In the genomic region with DNA sequence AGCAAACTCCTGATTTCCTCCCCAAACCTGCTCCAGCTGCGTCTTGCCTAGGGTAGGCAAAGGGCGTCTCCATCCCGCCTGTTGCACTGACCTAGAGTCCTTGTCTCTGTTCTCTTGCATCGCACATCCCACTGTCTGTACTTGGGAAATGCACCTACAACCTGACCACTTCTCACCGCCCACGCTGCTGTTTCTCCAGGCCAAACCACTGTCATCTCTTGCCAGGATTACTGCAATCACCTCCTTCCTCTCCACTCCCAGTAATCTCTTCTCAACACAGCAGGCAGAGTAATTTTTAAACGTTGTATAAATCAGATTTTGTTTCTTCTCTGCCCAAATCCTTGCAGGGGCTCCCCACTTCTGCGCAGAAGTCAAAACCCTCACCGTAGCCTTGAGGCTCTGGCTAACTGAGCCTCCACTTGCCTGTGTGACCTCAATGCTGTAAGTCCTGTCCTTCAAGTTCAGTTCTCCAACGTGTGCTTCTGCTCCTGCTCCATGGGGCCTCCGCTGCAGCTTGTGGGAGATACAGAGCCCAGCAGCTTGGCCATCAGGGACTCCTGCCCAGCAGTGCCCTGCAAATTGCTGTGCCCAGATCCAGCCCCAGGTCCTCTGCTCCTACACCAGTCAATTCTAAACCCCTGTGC, we compare ENCODE assay signal across 20 cellular contexts. TPM values are rescaled to one million over a fixed set of nuclear protein-coding genes. Genes with fewer than 3 reads are reported as not detected.
DNase-seq lines count a peak whose midpoint lies in the region; ATAC-seq and TF ChIP-seq lines count a peak whose summit lies in the region.
"Had no signal": no experiment of that assay in that cellular context is flagged by ENCODE, and none has a peak within 500 bp of the region (broad histone marks: within the 10 kb centered on the region; RNA-seq: fewer than 3 reads in every experiment).

No MANE protein-coding gene starts in this region.

- in situ Hi-C loops in T47D (cut with HindIII; ENCODE audit: low pct_unique_long_range_greater_than_20kb, low sequenced_read_pairs) = no loop called here

- H3K27me3 Mint-ChIP-seq in naive thymus-derived CD4-positive, alpha-beta T cell = no peaks in the 10 kb centered on the region
- no peaks in the 10 kb centered on the region for H3K27me3 Mint-ChIP-seq in natural killer cell treated with Interleukin-12 subunit alpha and Interleukin-12 subunit beta and Interleukin-15 and Interleukin-18, amount 100 ng/mL, for 72 hours

- H3K36me3 Mint-ChIP-seq in naive thymus-derived CD4-positive, alpha-beta T cell = no peaks in the 10 kb centered on the region
- H3K36me3 Mint-ChIP-seq in natural killer cell treated with Interleukin-12 subunit alpha and Interleukin-12 subunit beta and Interleukin-15 and Interleukin-18, amount 100 ng/mL, for 72 hours = no peaks in the 10 kb centered on the region
- H3K36me3 Mint-ChIP-seq: naive B cell had no signal

- POLR2A ChIA-PET in naive thymus-derived CD4-positive, alpha-beta T cell (lab: Charles Lee) = interaction anchor here (0.5 to 2.6 kb wide), 5 partner anchors 10 to 95 kb away, joined by 3 to 25 read pairs (median 4); no protein-coding TSS in a partner anchor

- no peaks in the 10 kb centered on the region for H3K27me3 ChIP-seq in naive thymus-derived CD4-positive, alpha-beta T cell (ENCODE audit: control insufficient read depth in 2 of 2, insufficient read depth in 2 of 2, low read length in 2 of 2)
- H3K27me3 ChIP-seq: breast epithelium, esophagus squamous epithelium had no signal

- H3K4me3 Mint-ChIP-seq in naive thymus-derived CD4-positive, alpha-beta T cell = peak overlapping the region in 1 of 10 donors; percentile 6
- no peak overlapping the region for H3K4me3 Mint-ChIP-seq in natural killer cell treated with Interleukin-12 subunit alpha and Interleukin-12 subunit beta and Interleukin-15 and Interleukin-18, amount 100 ng/mL, for 72 hours

- TF ChIP-seq RAD21 in Ishikawa (IDR thresholded peaks at IDR 0.05; ENCODE audit: low read depth) = no peak

- peaks cover 33 to 62% (median 57%) of the 10 kb centered on the region in 7 donors for H3K4me1 Mint-ChIP-seq in naive thymus-derived CD4-positive, alpha-beta T cell
- peaks cover 14 to 39% of the 10 kb centered on the region in 2 donors for H3K4me1 Mint-ChIP-seq in natural killer cell treated with Interleukin-12 subunit alpha and Interleukin-12 subunit beta and Interleukin-15 and Interleukin-18, amount 100 ng/mL, for 72 hours (ENCODE audit: low read depth in 2 of 2)
- H3K4me1 Mint-ChIP-seq: naive B cell had no signal

- H3K9me3 ChIP-seq in naive thymus-derived CD4-positive, alpha-beta T cell (ENCODE audit: control insufficient read depth in 2 of 3, low read length in 3 of 3) = no peaks in the 10 kb centered on the region
- H3K9me3 ChIP-seq: breast epithelium, esophagus squamous epithelium had no signal

- no peak overlapping the region for H3K27ac ChIP-seq in naive thymus-derived CD4-positive, alpha-beta T cell (ENCODE audit: low read depth, low read length)
- H3K27ac ChIP-seq: breast epithelium, C4-2B had no signal

- CTCF ChIA-PET in naive thymus-derived CD4-positive, alpha-beta T cell (lab: Charles Lee) = no interaction called here

- peak overlapping the region in 7 of 9 donors; percentile 0 to 86 (median 72) for H3K27ac Mint-ChIP-seq in naive thymus-derived CD4-positive, alpha-beta T cell
- no peak overlapping the region for H3K27ac Mint-ChIP-seq in natural killer cell treated with Interleukin-12 subunit alpha and Interleukin-12 subunit beta and Interleukin-15 and Interleukin-18, amount 100 ng/mL, for 72 hours
- H3K27ac Mint-ChIP-seq: activated T-helper 2 cell treated with anti-CD3 and anti-CD28 coated beads, Interferon-gamma antibody, Interleukin-2, Interleukin-4, amounts not matched to agents 10 μg/mL and 5 μg/mL and 100 μg/mL, durations not matched to agents 14 hours and 24 hours and 36 hours had no signal

- no peak for ATAC-seq in naive thymus-derived CD4-positive, alpha-beta T cell
- no peak for ATAC-seq in natural killer cell treated with Interleukin-12 subunit alpha and Interleukin-12 subunit beta and Interleukin-15 and Interleukin-18, amount 100 ng/mL, for 72 hours

- H3K4me1 ChIP-seq in naive thymus-derived CD4-positive, alpha-beta T cell (ENCODE audit: control insufficient read depth in 2 of 2, insufficient read depth in 2 of 2, low read length in 2 of 2) = peaks cover 11 to 31% of the 10 kb centered on the region in 2 donors

- TF ChIP-seq EP300 in Ishikawa (IDR thresholded peaks at IDR 0.05; ENCODE audit: borderline replicate concordance) = no peak

- DNase-seq in CD1c-positive myeloid dendritic cell (ENCODE audit: extremely low spot score) (peak; percentile 41), T47D (ENCODE audit: low read depth in 1 of 2, low spot score in 1 of 2) (peak; percentile 51 to 74), islet precursor cell (no peak), NCI-H1105 treated with DMSO at 0.1 percent for 48 hours (lab: John Stamatoyannopoulos, UW) (no peak), iPS-NIHi7 (ENCODE audit: extremely low spot score) (no peak)
- no peak for DNase-seq in naive thymus-derived CD4-positive, alpha-beta T cell
- no peak for DNase-seq in natural killer cell treated with Interleukin-12 subunit alpha and Interleukin-12 subunit beta and Interleukin-15 and Interleukin-18, amount 100 ng/mL, for 72 hours (ENCODE audit: low spot score)
- DNase-seq: DMS79 treated with DMSO at 0.1 percent for 48 hours; esophagus squamous epithelium; glutamatergic neuron; MV-4-11; naive B cell; NCI-H524; Right ventricle myocardium superior; stimulated activated CD4-positive, alpha-beta T cell treated with anti-CD3 and anti-CD28 coated beads, Interleukin-12 subunit alpha, Interleukin-12 subunit beta, amount 100 ng/mL, for 4 hours; T-helper 2 cell had no signal

- H3K4me3 ChIP-seq in naive thymus-derived CD4-positive, alpha-beta T cell (ENCODE audit: low read length) = no peak overlapping the region
- H3K4me3 ChIP-seq: breast epithelium, esophagus squamous epithelium had no signal

- peaks cover 0 to 4% (median 0%) of the 10 kb centered on the region in 11 donors for H3K9me3 Mint-ChIP-seq in naive thymus-derived CD4-positive, alpha-beta T cell
- H3K9me3 Mint-ChIP-seq in natural killer cell treated with Interleukin-12 subunit alpha and Interleukin-12 subunit beta and Interleukin-15 and Interleukin-18, amount 100 ng/mL, for 72 hours = no peaks in the 10 kb centered on the region
- H3K9me3 Mint-ChIP-seq: activated T-helper 2 cell treated with anti-CD3 and anti-CD28 coated beads, Interferon-gamma antibody, Interleukin-2, Interleukin-4, amounts not matched to agents 10 μg/mL and 5 μg/mL and 100 μg/mL, durations not matched to agents 14 hours and 24 hours and 36 hours; naive B cell had no signal

- no peaks in the 10 kb centered on the region for H3K36me3 ChIP-seq in naive thymus-derived CD4-positive, alpha-beta T cell (ENCODE audit: control insufficient read depth in 2 of 3, insufficient read depth in 3 of 3, low read length in 3 of 3)
- H3K36me3 ChIP-seq: breast epithelium, esophagus squamous epithelium had no signal

- intact Hi-C loops in naive thymus-derived CD4-positive, alpha-beta T cell (cut with micrococcal nuclease) = no loop called here

TF ChIP-seq in Ishikawa, 13 proteins besides CTCF, POLR2A, EP300 and RAD21:
- 0 out of 2 replicates have a peak, but pooled peaks have one; percentile 30 for TF ChIP-seq EGR1 (IDR thresholded peaks at IDR 0.05)
- no peak for TF ChIP-seq REST (IDR thresholded peaks at IDR 0.05; ENCODE audit: low read depth)
- TF ChIP-seq TCF12 (IDR thresholded peaks at IDR 0.05; ENCODE audit: low read depth) = no peak

RNA-seq across cellular contexts. Expression of gene SEMA4C, which starts 27.7 kb away (rescaled TPM):
- total RNA-seq in naive thymus-derived CD4-positive, alpha-beta T cell = 10 to 100 TPM; 33.5 to 74.7 (median 44.1) TPM
- polyA plus RNA-seq in naive thymus-derived CD4-positive, alpha-beta T cell = 1 to 10 TPM; 3.1 to 5.1 TPM
- total RNA-seq in natural killer cell treated with Interleukin-12 subunit alpha and Interleukin-12 subunit beta and Interleukin-15 and Interleukin-18, amount 100 ng/mL, for 72 hours = 10 to 100 TPM; 17.0 to 18.0 TPM

RNA-seq across cellular contexts. Expression of gene ANKRD39, which starts 39.8 kb away (rescaled TPM):
- 10 to 100 TPM; 12.0 to 38.4 (median 16.4) TPM for total RNA-seq in naive thymus-derived CD4-positive, alpha-beta T cell
- polyA plus RNA-seq in naive thymus-derived CD4-positive, alpha-beta T cell = 10 to 100 TPM; 15.6 to 19.9 TPM
- total RNA-seq in natural killer cell treated with Interleukin-12 subunit alpha and Interleukin-12 subunit beta and Interleukin-15 and Interleukin-18, amount 100 ng/mL, for 72 hours = 10 to 100 TPM; 27.8 to 41.7 TPM

RNA-seq across cellular contexts. Expression of gene ANKRD23, which starts 53.8 kb away (rescaled TPM):
- 10 to 100 TPM in 4 of 5 experiments, 1 to 10 TPM in 1; 9.4 to 19.8 (median 17.8) TPM for total RNA-seq in naive thymus-derived CD4-positive, alpha-beta T cell
- under 1 TPM; 0.64 to 0.87 TPM for polyA plus RNA-seq in naive thymus-derived CD4-positive, alpha-beta T cell
- total RNA-seq in natural killer cell treated with Interleukin-12 subunit alpha and Interleukin-12 subunit beta and Interleukin-15 and Interleukin-18, amount 100 ng/mL, for 72 hours = 10 to 100 TPM in 1 of 2 donors, 1 to 10 TPM in 1; 7.4 to 12.9 TPM

Comparison
In these comparisons a context has a peak if more than half of its experiments do, and no peak if none do; other contexts are left out.
1. DNase-seq: peak in CD1c-positive myeloid dendritic cell (single experiment) and T47D (2 of 2); none in naive thymus-derived CD4-positive, alpha-beta T cell (0 of 9), islet precursor cell (single experiment), natural killer cell treated with Interleukin-12 subunit alpha and Interleukin-12 subunit beta and Interleukin-15 and Interleukin-18, amount 100 ng/mL, for 72 hours (single experiment), NCI-H1105 treated with DMSO at 0.1 percent for 48 hours (single experiment) and iPS-NIHi7 (single experiment).
2. H3K27ac Mint-ChIP-seq: peak in naive thymus-derived CD4-positive, alpha-beta T cell (7 of 9); none in natural killer cell treated with Interleukin-12 subunit alpha and Interleukin-12 subunit beta and Interleukin-15 and Interleukin-18, amount 100 ng/mL, for 72 hours (0 of 2).